Comparison of ENCODE assay signal across 8 cellular contexts in the genomic region with DNA sequence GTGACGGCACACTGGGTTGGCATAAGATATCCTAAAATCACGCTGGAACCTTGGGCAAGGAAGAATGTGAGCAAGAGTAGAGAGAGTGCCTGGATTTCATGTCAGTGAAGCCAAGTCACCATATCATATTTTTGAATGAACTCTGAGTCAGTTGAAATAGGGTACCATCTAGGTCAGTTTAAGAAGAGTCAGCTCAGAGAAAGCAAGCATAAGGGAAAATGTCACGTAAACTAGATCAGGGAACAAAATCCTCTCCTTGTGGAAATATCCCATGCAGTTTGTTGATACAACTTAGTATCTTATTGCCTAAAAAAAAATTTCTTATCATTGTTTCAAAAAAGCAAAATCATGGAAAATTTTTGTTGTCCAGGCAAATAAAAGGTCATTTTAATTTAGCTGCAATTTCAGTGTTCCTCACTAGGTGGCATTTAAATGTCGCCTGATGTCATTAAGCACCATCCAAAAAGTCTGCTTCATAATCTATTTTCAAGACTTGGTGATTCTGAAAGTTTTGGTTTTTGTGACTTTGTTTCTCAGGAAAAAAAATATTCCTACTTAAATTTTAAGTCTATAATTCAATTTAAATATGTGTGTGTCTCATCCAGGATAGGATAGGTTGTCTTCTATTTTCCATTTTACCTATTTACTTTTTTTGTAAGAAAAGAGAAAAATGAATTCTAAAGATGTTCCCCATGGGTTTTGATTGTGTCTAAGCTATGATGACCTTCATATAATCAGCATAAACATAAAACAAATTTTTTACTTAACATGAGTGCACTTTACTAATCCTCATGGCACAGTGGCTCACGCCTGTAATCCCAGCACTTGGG. TPM values are rescaled to one million over a fixed set of nuclear protein-coding genes. Genes with fewer than 3 reads are reported as not detected.
DNase-seq lines count a peak whose midpoint lies in the region; ATAC-seq and TF ChIP-seq lines count a peak whose summit lies in the region.

No MANE protein-coding gene starts in this region.

- intact Hi-C loops in esophagus muscularis mucosa (cut with DNase I), result loop anchor here (2.0 kb wide), 1 partner anchor 148 kb away; no protein-coding TSS in a partner anchor

- peaks cover 7% of the 10 kb centered on the region for H3K9me3 Mint-ChIP-seq in osteocyte (ENCODE audit: unreplicated experiment)

- TF ChIP-seq EP300 in esophagus muscularis mucosa (IDR thresholded peaks at IDR 0.05), result no peak

- TF ChIP-seq POLR2A in esophagus muscularis mucosa (IDR thresholded peaks at IDR 0.05; ENCODE audit: low read depth), result no peak

- no peaks in the 10 kb centered on the region for H3K36me3 Mint-ChIP-seq in osteocyte (ENCODE audit: unreplicated experiment)

- ATAC-seq in HG03439 (IDR thresholded peaks at IDR 0.05; ENCODE audit: unreplicated experiment), result no peak

- DNase-seq in NCI-H82 (lab: John Stamatoyannopoulos, UW) (peak; percentile 56), NCI-H82 treated with DMSO at 0.1 percent for 48 hours (lab: John Stamatoyannopoulos, UW; ENCODE audit: unreplicated experiment) (no peak), HT1080 (ENCODE audit: low read depth) (peak; percentile 45), SK-N-DZ (ENCODE audit: low spot score) (peak; percentile 36), esophagus muscularis mucosa (ENCODE audit: extremely low spot score) (no peak), osteocyte (ENCODE audit: extremely low spot score, unreplicated experiment) (no peak)
- DNase-seq in stimulated activated CD4-positive, alpha-beta T cell treated with anti-CD3 and anti-CD28 coated beads, Interleukin-4, amount 100 ng/mL, for 1 hour, result no peak

- WGBS in esophagus muscularis mucosa, result 78% methylated on average over 5 of the region's 5 CpGs

- no peaks in the 10 kb centered on the region for H3K9me3 ChIP-seq in esophagus muscularis mucosa

- H3K27me3 Mint-ChIP-seq in osteocyte (ENCODE audit: unreplicated experiment), result peaks cover 60% of the 10 kb centered on the region

- no peaks in the 10 kb centered on the region for H3K27me3 ChIP-seq in esophagus muscularis mucosa

- H3K4me3 Mint-ChIP-seq in osteocyte (ENCODE audit: unreplicated experiment), result no peak overlapping the region

- TF ChIP-seq CTCF in esophagus muscularis mucosa (IDR thresholded peaks at IDR 0.05) (peak; percentile 60 to 75 (median 60)), osteocyte (IDR thresholded peaks at IDR 0.05) (peak; percentile 70)

- peaks cover 0 to 29% (median 3%) of the 10 kb centered on the region in 4 donors for H3K36me3 ChIP-seq in esophagus muscularis mucosa

- no peak overlapping the region for H3K4me3 ChIP-seq in esophagus muscularis mucosa

- H3K4me1 Mint-ChIP-seq in osteocyte (ENCODE audit: unreplicated experiment), result no peaks in the 10 kb centered on the region

- no peak overlapping the region for H3K27ac Mint-ChIP-seq in osteocyte (ENCODE audit: unreplicated experiment)

- no peaks in the 10 kb centered on the region for H3K4me1 ChIP-seq in esophagus muscularis mucosa

- H3K27ac ChIP-seq in esophagus muscularis mucosa (replicated peaks in 1 of 4), result no peak overlapping the region

RNA-seq across cellular contexts. Expression of a gene that starts 19.6 kb away (rescaled TPM):
- not detected in 2 replicates for total RNA-seq in HT1080 (2014; rRNA removed; shearing (Covaris generic))
- 0.08 and 0.16 TPM in 2 replicates for polyA plus RNA-seq in HT1080 (2015; cell fraction: cytosol; rRNA removed)
- polyA plus RNA-seq in HT1080 (2015; cell fraction: nucleus; rRNA removed), result 0.05 and 0.08 TPM in 2 replicates
- polyA plus RNA-seq in SK-N-DZ (2014; cell fraction: cytosol; rRNA removed), result 0.82 and 1.4 TPM in 2 replicates
- 0.27 and 0.92 TPM in 2 replicates for polyA plus RNA-seq in SK-N-DZ (2014; cell fraction: nucleus; rRNA removed)
- total RNA-seq in esophagus muscularis mucosa, result 1 to 10 TPM; 3.7 to 7.0 (median 5.8) TPM
- not detected in 2 replicates for total RNA-seq in osteocyte

RNA-seq across cellular contexts. Expression of a gene that starts 20.1 kb away (rescaled TPM):
- 30.0 and 30.3 TPM in 2 replicates for total RNA-seq in HT1080 (2014; rRNA removed; shearing (Covaris generic))
- 17.2 and 22.7 TPM in 2 replicates for polyA plus RNA-seq in HT1080 (2015; cell fraction: cytosol; rRNA removed)
- polyA plus RNA-seq in HT1080 (2015; cell fraction: nucleus; rRNA removed), result 17.2 and 21.5 TPM in 2 replicates
- polyA plus RNA-seq in SK-N-DZ (2014; cell fraction: cytosol; rRNA removed), result 46.9 and 51.9 TPM in 2 replicates
- 41.2 and 42.1 TPM in 2 replicates for polyA plus RNA-seq in SK-N-DZ (2014; cell fraction: nucleus; rRNA removed)
- total RNA-seq in esophagus muscularis mucosa (10 to 100 TPM in 1 of 4 donors, 1 to 10 TPM in 3; 5.4 to 10.8 (median 8.8) TPM), osteocyte (9.0 and 9.6 TPM in 2 replicates)

RNA-seq across cellular contexts. Expression of a gene that starts 31.4 kb away (rescaled TPM):
- 2.7 and 6.0 TPM in 2 replicates for total RNA-seq in HT1080 (2014; rRNA removed; shearing (Covaris generic))
- polyA plus RNA-seq in HT1080 (2015; cell fraction: cytosol; rRNA removed), result 2.1 and 2.2 TPM in 2 replicates
- 1.2 and 1.6 TPM in 2 replicates for polyA plus RNA-seq in HT1080 (2015; cell fraction: nucleus; rRNA removed)
- 9.5 and 11.1 TPM in 2 replicates for polyA plus RNA-seq in SK-N-DZ (2014; cell fraction: cytosol; rRNA removed)
- polyA plus RNA-seq in SK-N-DZ (2014; cell fraction: nucleus; rRNA removed), result 8.0 and 11.9 TPM in 2 replicates
- total RNA-seq in esophagus muscularis mucosa (1 to 10 TPM; 3.3 to 8.3 (median 5.8) TPM), osteocyte (0.24 and 1.1 TPM in 2 replicates)

Comparison
In these comparisons a context has a peak if more than half of its experiments do, and no peak if none do; other contexts are left out.
1. DNase-seq: peak in NCI-H82 (single experiment), HT1080 (single experiment) and SK-N-DZ (single experiment); none in NCI-H82 treated with DMSO at 0.1 percent for 48 hours (single experiment), esophagus muscularis mucosa (single experiment), osteocyte (single experiment) and stimulated activated CD4-positive, alpha-beta T cell treated with anti-CD3 and anti-CD28 coated beads, Interleukin-4, amount 100 ng/mL, for 1 hour (single experiment).